Comparison of ENCODE assay signal across 8 cellular contexts in genomic region chr2:9336534-9337354, GRCh38.
A peak's percentile ranks its signal among the peaks of the same experiment; 100 is the strongest.
DNase-seq lines count a peak whose midpoint lies in the region; ATAC-seq and TF ChIP-seq lines count a peak whose summit lies in the region.

No MANE protein-coding gene starts in this region.

- H3K4me3 ChIP-seq in GM23338 (no peak overlapping the region), H7 (ENCODE audit: insufficient read depth, low read depth, low read length) (no peak overlapping the region)

- in situ Hi-C loops in Caki2 (cut with HindIII; ENCODE audit: low pct_unique_long_range_greater_than_20kb, low sequenced_read_pairs), result no loop called here

- no peak overlapping the region for H3K4me2 ChIP-seq in GM23338

- H3K27ac ChIP-seq in GM23338 (ENCODE audit: low read depth), result no peak overlapping the region

- H3K36me3 Mint-ChIP-seq in GM23338 (ENCODE audit: low read depth), result peaks cover 14% of the 10 kb centered on the region; the same call in 1 of the 3 replicates
- H3K36me3 Mint-ChIP-seq in glutamatergic neuron (ENCODE audit: unreplicated experiment), result peaks cover 10% of the 10 kb centered on the region

- H3K27me3 ChIP-seq in GM23338 (ENCODE audit: insufficient read depth), result no peaks in the 10 kb centered on the region
- H3K27me3 ChIP-seq in H7 (ENCODE audit: control insufficient read depth, insufficient read depth, low read length), result no peaks in the 10 kb centered on the region

- H3K9me2 ChIP-seq in GM23338 (ENCODE audit: insufficient read depth), result no peaks in the 10 kb centered on the region

- peak; percentile 79 for DNase-seq in Caki2 (ENCODE audit: low read depth)
- peak; percentile 93 to 95 for DNase-seq in NCI-H187 (lab: John Stamatoyannopoulos, UW)
- peak; percentile 56 for DNase-seq in amniotic stem cell (lab: John Stamatoyannopoulos, UW)
- peak; percentile 86 for DNase-seq in kidney tubule cell (ENCODE audit: low spot score)
- no peak for DNase-seq in NOMO-1 (lab: John Stamatoyannopoulos, UW; ENCODE audit: unreplicated experiment in 2 of 2)
- no peak for DNase-seq in GM23338 (ENCODE audit: low spot score)
- no peak for DNase-seq in H7
- no peak for DNase-seq in glutamatergic neuron

- H3F3A ChIP-seq in GM23338 (replicated peaks; ENCODE audit: low read depth), result no peaks in the 10 kb centered on the region

- H3K9me3 Mint-ChIP-seq in GM23338, result no peaks in the 10 kb centered on the region
- H3K9me3 Mint-ChIP-seq in glutamatergic neuron (ENCODE audit: unreplicated experiment), result no peaks in the 10 kb centered on the region

- no peak for ATAC-seq in GM23338

- H3K36me3 ChIP-seq in GM23338 (ENCODE audit: insufficient read depth) (no peaks in the 10 kb centered on the region), H7 (replicated peaks; ENCODE audit: control insufficient read depth, insufficient read depth, low read length) (no peaks in the 10 kb centered on the region; the same call in 1 of the 2 replicates)

- H3K4me1 Mint-ChIP-seq in GM23338 (no peaks in the 10 kb centered on the region), glutamatergic neuron (ENCODE audit: low read depth, unreplicated experiment) (peaks cover 6% of the 10 kb centered on the region)

- H3K27me3 Mint-ChIP-seq in GM23338 (ENCODE audit: insufficient read depth, low read depth, poor library complexity) (peaks cover 3% of the 10 kb centered on the region), glutamatergic neuron (ENCODE audit: unreplicated experiment) (no peaks in the 10 kb centered on the region)

- H3K79me2 ChIP-seq in GM23338 (replicated peaks; ENCODE audit: insufficient read depth), result no peaks in the 10 kb centered on the region

- no peak overlapping the region for H2AFZ ChIP-seq in GM23338

- no peak overlapping the region for H3K27ac Mint-ChIP-seq in GM23338
- H3K27ac Mint-ChIP-seq in glutamatergic neuron (ENCODE audit: unreplicated experiment), result no peak overlapping the region

- H3K4me1 ChIP-seq in GM23338 (ENCODE audit: insufficient read depth), result no peaks in the 10 kb centered on the region

- TF ChIP-seq CTCF in GM23338 (conservative IDR thresholded peaks at IDR 0.05; ENCODE audit: low read depth in 2 of 2) (no peak), glutamatergic neuron (IDR thresholded peaks at IDR 0.05; ENCODE audit: partially characterized antibody, unreplicated experiment) (no peak)

- no peaks in the 10 kb centered on the region for H4K20me1 ChIP-seq in GM23338 (replicated peaks; ENCODE audit: insufficient read depth)

- H3K4me3 Mint-ChIP-seq in GM23338 (no peak overlapping the region), glutamatergic neuron (ENCODE audit: unreplicated experiment) (no peak overlapping the region)

TF ChIP-seq in GM23338, 12 proteins besides CTCF, POLR2A, EP300 and RAD21:
- no peak for TF ChIP-seq ZNF462 (CRISPR knock-in tag; IDR thresholded peaks at IDR 0.05)
- no peak for TF ChIP-seq EZH2 (IDR thresholded peaks at IDR 0.05; ENCODE audit: low read depth, unreplicated experiment)
- no peak for TF ChIP-seq ZNF114 (CRISPR knock-in tag; IDR thresholded peaks at IDR 0.05)
- TF ChIP-seq STAT1 (IDR thresholded peaks at IDR 0.05; ENCODE audit: unreplicated experiment), result no peak
- TF ChIP-seq CREB1 (CRISPR knock-in tag; IDR thresholded peaks at IDR 0.05; ENCODE audit: low read depth), result no peak
- TF ChIP-seq REST (IDR thresholded peaks at IDR 0.05; ENCODE audit: unreplicated experiment), result no peak
- TF ChIP-seq POLR2AphosphoS5 (IDR thresholded peaks at IDR 0.05; ENCODE audit: low read depth), result no peak
- TF ChIP-seq JUNB (IDR thresholded peaks at IDR 0.05; ENCODE audit: unreplicated experiment), result no peak
- no peak for TF ChIP-seq ZNF331 (CRISPR knock-in tag; IDR thresholded peaks at IDR 0.05; ENCODE audit: low read depth)
- TF ChIP-seq EZH2phosphoT487 (IDR thresholded peaks at IDR 0.05; ENCODE audit: unreplicated experiment), result no peak

Comparison
In these comparisons a context has a peak if more than half of its experiments do, and no peak if none do; other contexts are left out.
1. DNase-seq: peak in Caki2 (single experiment), NCI-H187 (2 of 2), amniotic stem cell (single experiment) and kidney tubule cell (single experiment); none in NOMO-1 (0 of 2), GM23338 (single experiment), H7 (single experiment) and glutamatergic neuron (single experiment).